In genomic region chr18:61322265-61322873, GRCh38 we compare ENCODE assay signal across 8 cellular contexts. TPM values are rescaled to one million over a fixed set of nuclear protein-coding genes. Genes with fewer than 3 reads are reported as not detected.
DNase-seq lines count a peak whose midpoint lies in the region; ATAC-seq, FAIRE-seq and TF ChIP-seq lines count a peak whose summit lies in the region.

No MANE protein-coding gene starts in this region.

- H3F3A ChIP-seq in MM.1S (ENCODE audit: insufficient read depth, low read length) (no peaks in the 10 kb centered on the region), SU-DHL-6 (ENCODE audit: insufficient read depth) (no peaks in the 10 kb centered on the region)

- no peaks in the 10 kb centered on the region for H3K9me3 ChIP-seq in MM.1S (replicated peaks; ENCODE audit: insufficient read depth, low read length)
- H3K9me3 ChIP-seq in SU-DHL-6 (ENCODE audit: insufficient read depth, low read length), result no peaks in the 10 kb centered on the region

- H3K27ac ChIP-seq in MM.1S (ENCODE audit: low read length) (no peak overlapping the region), SU-DHL-6 (ENCODE audit: low read depth, low read length) (no peak overlapping the region)

- H3K9me2 ChIP-seq in MM.1S (replicated peaks; ENCODE audit: insufficient read depth, low read length) (no peaks in the 10 kb centered on the region), SU-DHL-6 (replicated peaks; ENCODE audit: insufficient read depth, low read length) (no peaks in the 10 kb centered on the region)

- no peaks in the 10 kb centered on the region for H3K36me3 Mint-ChIP-seq in natural killer cell treated with Interleukin-12 subunit alpha and Interleukin-12 subunit beta and Interleukin-15 and Interleukin-18, amount 100 ng/mL, for 72 hours

- H3K4me3 Mint-ChIP-seq in natural killer cell treated with Interleukin-12 subunit alpha and Interleukin-12 subunit beta and Interleukin-15 and Interleukin-18, amount 100 ng/mL, for 72 hours, result no peak overlapping the region

- no peaks in the 10 kb centered on the region for H3K79me2 ChIP-seq in MM.1S (ENCODE audit: low read length)
- no peaks in the 10 kb centered on the region for H3K79me2 ChIP-seq in SU-DHL-6 (ENCODE audit: insufficient read depth, low read length)

- H3K27me3 Mint-ChIP-seq in natural killer cell treated with Interleukin-12 subunit alpha and Interleukin-12 subunit beta and Interleukin-15 and Interleukin-18, amount 100 ng/mL, for 72 hours, result no peaks in the 10 kb centered on the region

- no peaks in the 10 kb centered on the region for H3K4me1 Mint-ChIP-seq in natural killer cell treated with Interleukin-12 subunit alpha and Interleukin-12 subunit beta and Interleukin-15 and Interleukin-18, amount 100 ng/mL, for 72 hours (ENCODE audit: low read depth in 2 of 2)

- DNase-seq in ACHN (peak; percentile 54), GM12892 (ENCODE audit: insufficient read length) (peak; percentile 37), MM.1S (peak; percentile 59), epithelial cell of proximal tubule (ENCODE audit: low read depth) (no peak), foreskin melanocyte (no peak)
- DNase-seq in natural killer cell treated with Interleukin-12 subunit alpha and Interleukin-12 subunit beta and Interleukin-15 and Interleukin-18, amount 100 ng/mL, for 72 hours (ENCODE audit: low spot score), result no peak

- no peaks in the 10 kb centered on the region for H3K4me1 ChIP-seq in MM.1S (ENCODE audit: low read length)

- H3K9ac ChIP-seq in MM.1S (ENCODE audit: low read length) (no peak overlapping the region), SU-DHL-6 (ENCODE audit: low read length) (no peak overlapping the region)

- H2AFZ ChIP-seq in MM.1S (ENCODE audit: low read length), result no peak overlapping the region
- H2AFZ ChIP-seq in SU-DHL-6 (ENCODE audit: low read depth, low read length, severe bottlenecking), result no peak overlapping the region

- H4K20me1 ChIP-seq in MM.1S (ENCODE audit: insufficient read depth, low read length) (no peaks in the 10 kb centered on the region), SU-DHL-6 (ENCODE audit: low read depth, low read length) (no peaks in the 10 kb centered on the region)

- H3K4me2 ChIP-seq in MM.1S (ENCODE audit: low read depth, low read length) (no peak overlapping the region), SU-DHL-6 (ENCODE audit: low read depth, low read length, poor library complexity, severe bottlenecking) (no peak overlapping the region)

- no peaks in the 10 kb centered on the region for H3K36me3 ChIP-seq in MM.1S (replicated peaks; ENCODE audit: insufficient read depth, low read length)
- H3K36me3 ChIP-seq in SU-DHL-6 (ENCODE audit: low read length), result no peaks in the 10 kb centered on the region

- TF ChIP-seq POLR2A in GM12892 (IDR thresholded peaks at IDR 0.05; ENCODE audit: low read depth, low read length), result no peak

- no peak overlapping the region for H3K27ac Mint-ChIP-seq in natural killer cell treated with Interleukin-12 subunit alpha and Interleukin-12 subunit beta and Interleukin-15 and Interleukin-18, amount 100 ng/mL, for 72 hours

- in situ Hi-C loops in ACHN (cut with HindIII; ENCODE audit: low pct_ligation_motif_present, low pct_unique_long_range_greater_than_20kb, low sequenced_read_pairs), result no loop called here

- FAIRE-seq in GM12892 (lab: Jason Lieb, UNC), result peak; percentile 71

- peak; percentile 97 for ATAC-seq in HG02610 (IDR thresholded peaks at IDR 0.05; ENCODE audit: unreplicated experiment)
- peak; percentile 46 to 65 for ATAC-seq in natural killer cell treated with Interleukin-12 subunit alpha and Interleukin-12 subunit beta and Interleukin-15 and Interleukin-18, amount 100 ng/mL, for 72 hours

- H3K4me3 ChIP-seq in MM.1S (ENCODE audit: low read length) (no peak overlapping the region), SU-DHL-6 (ENCODE audit: insufficient read depth, low read length, poor library complexity, severe bottlenecking) (no peak overlapping the region), epithelial cell of proximal tubule (ENCODE audit: low read depth, low read length) (no peak overlapping the region)

- H3K27me3 ChIP-seq in MM.1S (replicated peaks; ENCODE audit: insufficient read depth, low read length) (no peaks in the 10 kb centered on the region), SU-DHL-6 (ENCODE audit: low read length) (no peaks in the 10 kb centered on the region)

- TF ChIP-seq CTCF in MM.1S (IDR thresholded peaks at IDR 0.05; ENCODE audit: low read length), result peak; percentile 96
- TF ChIP-seq CTCF in SU-DHL-6 (IDR thresholded peaks at IDR 0.05; ENCODE audit: insufficient read depth, low read length, poor library complexity, severe bottlenecking), result peak; percentile 95
- TF ChIP-seq CTCF in epithelial cell of proximal tubule (conservative IDR thresholded peaks at IDR 0.05; ENCODE audit: low read depth, low read length), result peak; percentile 91

- H3K9me3 Mint-ChIP-seq in natural killer cell treated with Interleukin-12 subunit alpha and Interleukin-12 subunit beta and Interleukin-15 and Interleukin-18, amount 100 ng/mL, for 72 hours, result peaks cover 8% of the 10 kb centered on the region

RNA-seq across cellular contexts. Expression of gene CDH20, which starts 10.9 kb away (rescaled TPM):
- not detected for polyA plus RNA-seq in GM12892 (2012; ENCODE audit: missing spikeins)
- not detected in 2 replicates for total RNA-seq in epithelial cell of proximal tubule
- under 1 TPM in 1 of 2 donors, not detected in 1; 0.10 TPM for total RNA-seq in natural killer cell treated with Interleukin-12 subunit alpha and Interleukin-12 subunit beta and Interleukin-15 and Interleukin-18, amount 100 ng/mL, for 72 hours

Comparison
In these comparisons a context has a peak if more than half of its experiments do, and no peak if none do; other contexts are left out.
1. DNase-seq: peak in ACHN (single experiment), GM12892 (single experiment) and MM.1S (single experiment); none in epithelial cell of proximal tubule (single experiment), natural killer cell treated with Interleukin-12 subunit alpha and Interleukin-12 subunit beta and Interleukin-15 and Interleukin-18, amount 100 ng/mL, for 72 hours (single experiment) and foreskin melanocyte (single experiment).
2. Peak in every context shown above with its lines, with median percentiles within 50 percentile points of each other: CTCF ChIP-seq.